Comparison of ENCODE assay signal across 31 cellular contexts in genomic region chr12:102568151-102568815, GRCh38.
DNase-seq lines count a peak whose midpoint lies in the region; ATAC-seq and TF ChIP-seq lines count a peak whose summit lies in the region.
"Had no signal": no experiment of that assay in that cellular context is flagged by ENCODE, and none has a peak within 500 bp of the region (broad histone marks: within the 10 kb centered on the region; RNA-seq: fewer than 3 reads in every experiment).

No MANE protein-coding gene starts in this region.

- peaks cover 0 to 19% of the 10 kb centered on the region in 2 experiments; a peak in 3 of 4 replicates for H3K4me1 ChIP-seq in SK-N-SH (ENCODE audit: control insufficient read depth in 1 of 2, insufficient read depth in 2 of 2, low read depth in 1 of 2, low read length in 1 of 2)
- H3K4me1 ChIP-seq: adrenal gland, breast epithelium, gastroesophageal sphincter, parathyroid adenoma had no signal

- peak; percentile 63 for DNase-seq in EH (ENCODE audit: low read depth)
- no peak for DNase-seq in SK-N-SH
- peak; percentile 38 for DNase-seq in fibroblast of peridontal ligament (ENCODE audit: extremely low read depth)
- peak; percentile 34 for DNase-seq in renal cortical epithelial cell (ENCODE audit: low read depth)
- no peak for DNase-seq in activated CD4-positive, alpha-beta T cell treated with anti-CD3 and anti-CD28 coated beads, Interleukin-2, amount 50 U/mL, for 48 hours
- DNase-seq in omental fat pad (ENCODE audit: low spot score): no peak
- DNase-seq: activated CD4-positive, alpha-beta T cell treated with anti-CD3 and anti-CD28 coated beads, Interleukin-2, amount 10 ng/mL, durations not matched to agents 7 days and 5 days; activated CD8-positive, alpha-beta memory T cell treated with anti-CD3 and anti-CD28 coated beads, Interleukin-2, amount 10 ng/mL, durations not matched to agents 7 days and 5 days; activated naive CD4-positive, alpha-beta T cell treated with Interleukin-2 at 50 U/mL for 16 hours; activated T-cell treated with anti-CD3 and anti-CD28 coated beads, Interleukin-2, amount 50 U/mL, for 48 hours; adrenal gland; effector CD8-positive, alpha-beta T cell; HCEC 1CT; hippocampal formation; immature natural killer cell; MG63; NCI-H1105 treated with DMSO at 0.1 percent for 48 hours; NCI-H2029; NCI-H524 treated with DMSO at 0.1 percent for 48 hours; nephron progenitor cell; right cardiac atrium; Right ventricle myocardium superior; stimulated activated CD4-positive, alpha-beta T cell treated with anti-CD3 and anti-CD28 coated beads, Interleukin-12 subunit alpha, Interleukin-12 subunit beta, amount 100 ng/mL, for 4 hours; stimulated activated CD4-positive, alpha-beta T cell treated with anti-CD3 and anti-CD28 coated beads, Interleukin-4, amount 100 ng/mL, for 1 hour; T1000 had no signal

- no peaks in the 10 kb centered on the region for H3K79me2 ChIP-seq in SK-N-SH (ENCODE audit: insufficient read depth)
- H3K79me2 ChIP-seq: parathyroid adenoma had no signal

- no peak for TF ChIP-seq EP300 in SK-N-SH (IDR thresholded peaks at IDR 0.05; ENCODE audit: borderline replicate concordance in 1 of 2, low read depth in 1 of 2, low read length in 1 of 2)

- TF ChIP-seq RAD21 in SK-N-SH (IDR thresholded peaks at IDR 0.05; ENCODE audit: low read length): no peak

- H3K9me3 ChIP-seq in SK-N-SH: no peaks in the 10 kb centered on the region
- H3K9me3 ChIP-seq: adrenal gland, MG63 had no signal

- 55% methylated on average over 4 of the region's 4 CpGs for WGBS in SK-N-SH (ENCODE audit: low lambda C conversion rate)

- H3K36me3 ChIP-seq in SK-N-SH (replicated peaks in 1 of 2; ENCODE audit: control insufficient read depth in 1 of 2, insufficient read depth in 2 of 2, low read length in 1 of 2): no peaks in the 10 kb centered on the region
- H3K36me3 ChIP-seq: adrenal gland, breast epithelium, gastroesophageal sphincter, MG63 had no signal

- CTCF ChIA-PET in SK-N-SH (lab: Yijun Ruan, JAX): no interaction called here

- peak overlapping the region; percentile 85 to 95; a peak in 3 of 4 replicates for H3K27ac ChIP-seq in SK-N-SH (ENCODE audit: low read depth in 2 of 2, low read length in 1 of 2)
- H3K27ac ChIP-seq: adrenal gland, gastroesophageal sphincter, parathyroid adenoma had no signal

- H4K20me1 ChIP-seq in SK-N-SH (ENCODE audit: insufficient read depth): no peaks in the 10 kb centered on the region

- H2AFZ ChIP-seq in SK-N-SH (ENCODE audit: low read depth): peak overlapping the region; percentile 35; the same call in 1 of the 2 replicates
- H2AFZ ChIP-seq: parathyroid adenoma had no signal

- no peaks in the 10 kb centered on the region for H3K9me2 ChIP-seq in SK-N-SH

- no peak overlapping the region for H3K4me2 ChIP-seq in SK-N-SH

- peak overlapping the region; percentile 71; the same call in 1 of the 2 replicates for H3K9ac ChIP-seq in SK-N-SH
- H3K9ac ChIP-seq: parathyroid adenoma had no signal

- no peak overlapping the region for H3K4me3 ChIP-seq in SK-N-SH (ENCODE audit: low read depth in 2 of 2, low read length in 1 of 2)
- H3K4me3 ChIP-seq: adrenal gland, breast epithelium, gastroesophageal sphincter, MG63 had no signal

- ATAC-seq in omental fat pad (ENCODE audit: low FRiP score) (no peak), GM18868 (IDR thresholded peaks at IDR 0.05; ENCODE audit: unreplicated experiment) (no peak), GM19328 (IDR thresholded peaks at IDR 0.05; ENCODE audit: unreplicated experiment) (no peak)
- ATAC-seq: activated CD8-positive, alpha-beta memory T cell treated with anti-CD3 and anti-CD28 coated beads, Interleukin-2, amount 10 ng/mL, durations not matched to agents 7 days and 5 days; gastroesophageal sphincter; right cardiac atrium; stimulated activated effector memory CD8-positive, alpha-beta T cell treated with anti-CD3 and anti-CD28 coated beads, Interleukin-12 subunit alpha, Interleukin-12 subunit beta, amount 100 ng/mL, for 72 hours had no signal

- POLR2A ChIA-PET in SK-N-SH (lab: Yijun Ruan, JAX): no interaction called here

- no peaks in the 10 kb centered on the region for H3K27me3 ChIP-seq in SK-N-SH (ENCODE audit: insufficient read depth)
- H3K27me3 ChIP-seq: adrenal gland, breast epithelium, gastroesophageal sphincter, MG63 had no signal

- H3F3A ChIP-seq in SK-N-SH (replicated peaks; ENCODE audit: insufficient read depth): peaks cover 30% of the 10 kb centered on the region

- TF ChIP-seq CTCF in SK-N-SH (IDR thresholded peaks at IDR 0.05) (no peak), omental fat pad (IDR thresholded peaks at IDR 0.05) (no peak)

TF ChIP-seq in SK-N-SH, 30 proteins besides CTCF, POLR2A, EP300 and RAD21:
- TF ChIP-seq MAX (IDR thresholded peaks at IDR 0.05; ENCODE audit: low read depth): no peak
- no peak for TF ChIP-seq MEF2A (IDR thresholded peaks at IDR 0.05; ENCODE audit: borderline replicate concordance, low read depth)
- TF ChIP-seq TAF1 (IDR thresholded peaks at IDR 0.05; ENCODE audit: borderline replicate concordance, low read depth, low read length): no peak
- TF ChIP-seq IRF3 (IDR thresholded peaks at IDR 0.05; ENCODE audit: low read depth, low read length): no peak
- no peak for TF ChIP-seq FOXM1 (IDR thresholded peaks at IDR 0.05; ENCODE audit: low read depth)
- TF ChIP-seq FOXJ3 (CRISPR knock-in tag; IDR thresholded peaks at IDR 0.05): no peak
- TF ChIP-seq TEAD4 (IDR thresholded peaks at IDR 0.05; ENCODE audit: borderline replicate concordance, insufficient read depth): no peak
TF ChIP-seq in SK-N-SH: peak in this region for 0.

Comparison
In these comparisons a context has a peak if more than half of its experiments do, and no peak if none do; other contexts are left out.
1. DNase-seq: peak in EH (single experiment), fibroblast of peridontal ligament (single experiment) and renal cortical epithelial cell (single experiment); none in SK-N-SH (single experiment), activated CD4-positive, alpha-beta T cell treated with anti-CD3 and anti-CD28 coated beads, Interleukin-2, amount 50 U/mL, for 48 hours (0 of 2) and omental fat pad (single experiment).